14 cellular contexts compared by ENCODE assay signal in genomic region chr19:40342644-40343311, GRCh38. TPM values are rescaled to one million over a fixed set of nuclear protein-coding genes. Genes with fewer than 3 reads are reported as not detected.
A peak's percentile ranks its signal among the peaks of the same experiment; 100 is the strongest.
DNase-seq lines count a peak whose midpoint lies in the region; ATAC-seq and TF ChIP-seq lines count a peak whose summit lies in the region.
"Had no signal": no experiment of that assay in that cellular context is flagged by ENCODE, and none has a peak within 500 bp of the region (broad histone marks: within the 10 kb centered on the region; RNA-seq: fewer than 3 reads in every experiment).

No MANE protein-coding gene starts in this region.

- TF ChIP-seq EP300 in suprapubic skin (IDR thresholded peaks at IDR 0.05) = no peak

- no peak for TF ChIP-seq CTCF in nephron progenitor cell (IDR thresholded peaks at IDR 0.05)
- no peak for TF ChIP-seq CTCF in suprapubic skin (IDR thresholded peaks at IDR 0.05)

- no peaks in the 10 kb centered on the region for H3K9me3 Mint-ChIP-seq in activated naive CD8-positive, alpha-beta T cell treated with anti-CD3 and anti-CD28 coated beads, Interleukin-2, amount 10 ng/mL, durations not matched to agents 7 days and 5 days
- H3K9me3 Mint-ChIP-seq in activated naive CD8-positive, alpha-beta T cell treated with anti-CD3 and anti-CD28 coated beads for 36 hours = no peaks in the 10 kb centered on the region
- H3K9me3 Mint-ChIP-seq in nephron progenitor cell = no peaks in the 10 kb centered on the region
- H3K9me3 Mint-ChIP-seq: immature natural killer cell had no signal

- H3K27ac ChIP-seq in cingulate gyrus (ENCODE audit: low read depth, low read length) (peak overlapping the region; percentile 1), suprapubic skin (peak overlapping the region; percentile 74)
- H3K27ac ChIP-seq: C4-2B, vagina had no signal

- no peaks in the 10 kb centered on the region for H3K9me3 ChIP-seq in suprapubic skin
- H3K9me3 ChIP-seq: vagina had no signal

- H3K27me3 ChIP-seq in suprapubic skin = no peaks in the 10 kb centered on the region
- H3K27me3 ChIP-seq: vagina had no signal

- TF ChIP-seq POLR2A in suprapubic skin (IDR thresholded peaks at IDR 0.05) = no peak

- peaks cover 32% of the 10 kb centered on the region for H3K4me1 ChIP-seq in suprapubic skin

- H3K4me3 ChIP-seq in suprapubic skin = no peak overlapping the region
- H3K4me3 ChIP-seq: vagina had no signal

- 85% methylated on average over 11 of the region's 11 CpGs for WGBS in suprapubic skin

- no peak for DNase-seq in activated naive CD8-positive, alpha-beta T cell treated with anti-CD3 and anti-CD28 coated beads, Interleukin-2, amount 10 ng/mL, durations not matched to agents 7 days and 5 days
- no peak for DNase-seq in activated naive CD8-positive, alpha-beta T cell treated with anti-CD3 and anti-CD28 coated beads for 36 hours
- no peak for DNase-seq in nephron progenitor cell
- DNase-seq in suprapubic skin (ENCODE audit: low spot score in 2 of 2) = no peak
- DNase-seq in activated CD8-positive, alpha-beta memory T cell treated with anti-CD3 and anti-CD28 coated beads for 24 hours = no peak
- no peak for DNase-seq in ecto neural progenitor cell (ENCODE audit: low spot score)
- DNase-seq: activated CD4-positive, alpha-beta T cell treated with anti-CD3 and anti-CD28 coated beads, Interleukin-2, amount 50 U/mL, for 4 hours; immature natural killer cell; NCI-H1092 had no signal

- ATAC-seq in activated naive CD8-positive, alpha-beta T cell treated with anti-CD3 and anti-CD28 coated beads, Interleukin-2, amount 10 ng/mL, durations not matched to agents 7 days and 5 days (ENCODE audit: low read depth) = no peak
- no peak for ATAC-seq in GM19035 (IDR thresholded peaks at IDR 0.05; ENCODE audit: unreplicated experiment)

- H3K4me3 Mint-ChIP-seq in activated naive CD8-positive, alpha-beta T cell treated with anti-CD3 and anti-CD28 coated beads, Interleukin-2, amount 10 ng/mL, durations not matched to agents 7 days and 5 days = no peak overlapping the region
- H3K4me3 Mint-ChIP-seq in activated naive CD8-positive, alpha-beta T cell treated with anti-CD3 and anti-CD28 coated beads for 36 hours = no peak overlapping the region
- no peak overlapping the region for H3K4me3 Mint-ChIP-seq in nephron progenitor cell
- H3K4me3 Mint-ChIP-seq: immature natural killer cell had no signal

- H3K36me3 Mint-ChIP-seq in activated naive CD8-positive, alpha-beta T cell treated with anti-CD3 and anti-CD28 coated beads, Interleukin-2, amount 10 ng/mL, durations not matched to agents 7 days and 5 days = peaks cover 10% of the 10 kb centered on the region
- H3K36me3 Mint-ChIP-seq in activated naive CD8-positive, alpha-beta T cell treated with anti-CD3 and anti-CD28 coated beads for 36 hours = peaks cover 8% of the 10 kb centered on the region
- peaks cover 16% of the 10 kb centered on the region for H3K36me3 Mint-ChIP-seq in nephron progenitor cell (ENCODE audit: low read depth)

- POLR2A ChIA-PET in activated naive CD8-positive, alpha-beta T cell treated with anti-CD3 and anti-CD28 coated beads, Interleukin-2, amount 10 ng/mL, durations not matched to agents 7 days and 5 days (lab: Charles Lee) = no interaction called here

- peaks cover 20% of the 10 kb centered on the region for H3K4me1 Mint-ChIP-seq in activated naive CD8-positive, alpha-beta T cell treated with anti-CD3 and anti-CD28 coated beads, Interleukin-2, amount 10 ng/mL, durations not matched to agents 7 days and 5 days
- H3K4me1 Mint-ChIP-seq in activated naive CD8-positive, alpha-beta T cell treated with anti-CD3 and anti-CD28 coated beads for 36 hours = peaks cover 2% of the 10 kb centered on the region
- H3K4me1 Mint-ChIP-seq in nephron progenitor cell = peaks cover 20% of the 10 kb centered on the region

- H3K27me3 Mint-ChIP-seq in activated naive CD8-positive, alpha-beta T cell treated with anti-CD3 and anti-CD28 coated beads, Interleukin-2, amount 10 ng/mL, durations not matched to agents 7 days and 5 days = no peaks in the 10 kb centered on the region
- H3K27me3 Mint-ChIP-seq in activated naive CD8-positive, alpha-beta T cell treated with anti-CD3 and anti-CD28 coated beads for 36 hours = no peaks in the 10 kb centered on the region
- no peaks in the 10 kb centered on the region for H3K27me3 Mint-ChIP-seq in nephron progenitor cell (ENCODE audit: low read depth, poor library complexity)

- peak overlapping the region; percentile 63 for H3K27ac Mint-ChIP-seq in activated naive CD8-positive, alpha-beta T cell treated with anti-CD3 and anti-CD28 coated beads, Interleukin-2, amount 10 ng/mL, durations not matched to agents 7 days and 5 days
- no peak overlapping the region for H3K27ac Mint-ChIP-seq in activated naive CD8-positive, alpha-beta T cell treated with anti-CD3 and anti-CD28 coated beads for 36 hours
- peak overlapping the region; percentile 92 for H3K27ac Mint-ChIP-seq in nephron progenitor cell

- H3K36me3 ChIP-seq in suprapubic skin = peaks cover 10% of the 10 kb centered on the region

RNA-seq across cellular contexts. Expression of gene C19orf47, which starts 5.4 kb away (rescaled TPM):
- total RNA-seq in activated naive CD8-positive, alpha-beta T cell treated with anti-CD3 and anti-CD28 coated beads, Interleukin-2, amount 10 ng/mL, durations not matched to agents 7 days and 5 days = 10 to 100 TPM; 21.4 to 21.8 TPM
- 10 to 100 TPM; 26.1 to 28.1 TPM for total RNA-seq in activated naive CD8-positive, alpha-beta T cell treated with anti-CD3 and anti-CD28 coated beads for 36 hours
- total RNA-seq in suprapubic skin = 10 to 100 TPM; 14.8 to 34.9 (median 16.3) TPM

RNA-seq across cellular contexts. Expression of gene PLD3, which starts 5.7 kb away (rescaled TPM):
- 100 to 1,000 TPM; 104 to 109 TPM for total RNA-seq in activated naive CD8-positive, alpha-beta T cell treated with anti-CD3 and anti-CD28 coated beads, Interleukin-2, amount 10 ng/mL, durations not matched to agents 7 days and 5 days
- 10 to 100 TPM; 41.8 to 44.2 TPM for total RNA-seq in activated naive CD8-positive, alpha-beta T cell treated with anti-CD3 and anti-CD28 coated beads for 36 hours
- total RNA-seq in suprapubic skin = 100 to 1,000 TPM; 173 to 231 (median 202) TPM

RNA-seq across cellular contexts. Expression of gene HIPK4, which starts 47.2 kb away (rescaled TPM):
- under 1 TPM in 1 of 2 experiments, not detected in 1; 0.11 TPM for total RNA-seq in activated naive CD8-positive, alpha-beta T cell treated with anti-CD3 and anti-CD28 coated beads, Interleukin-2, amount 10 ng/mL, durations not matched to agents 7 days and 5 days
- not detected for total RNA-seq in activated naive CD8-positive, alpha-beta T cell treated with anti-CD3 and anti-CD28 coated beads for 36 hours
- total RNA-seq in suprapubic skin = under 1 TPM in 3 of 4 donors, not detected in 1; 0.21 to 0.47 (median 0.42) TPM
- total RNA-seq: glomerular endothelial cell had no signal

RNA-seq across cellular contexts. Expression of gene AKT2, which starts 57.6 kb away (rescaled TPM):
- 100 to 1,000 TPM; 164 to 170 TPM for total RNA-seq in activated naive CD8-positive, alpha-beta T cell treated with anti-CD3 and anti-CD28 coated beads, Interleukin-2, amount 10 ng/mL, durations not matched to agents 7 days and 5 days
- total RNA-seq in activated naive CD8-positive, alpha-beta T cell treated with anti-CD3 and anti-CD28 coated beads for 36 hours = 100 to 1,000 TPM; 139 to 141 TPM
- total RNA-seq in suprapubic skin = 100 to 1,000 TPM in 2 of 4 donors, 10 to 100 TPM in 2; 76.4 to 146 (median 92.3) TPM
